1 cellular context compared by ENCODE assay signal in genomic region chr1:42657981-42658879, GRCh38.
A peak's percentile ranks its signal among the peaks of the same experiment; 100 is the strongest.
TF ChIP-seq lines count a peak whose summit lies in the region.

Gene PPIH (plus strand): TSS chr1:42658423. CDS start chr1:42658447, 24 bp downstream.

TF ChIP-seq in K562, 482 proteins besides CTCF, POLR2A, EP300 and RAD21 (continued from another document and continues in another):
- TF ChIP-seq TRIM25 (IDR thresholded peaks at IDR 0.05; ENCODE audit: borderline replicate concordance) (no peak), DIDO1 (tag; IDR thresholded peaks at IDR 0.05; ENCODE audit: low read depth) (peak; percentile 91), ZNF133 (CRISPR knock-in tag; IDR thresholded peaks at IDR 0.05) (no peak), SIRT6 (IDR thresholded peaks at IDR 0.05; ENCODE audit: low read depth, low read length) (no peak), PCBP2 (IDR thresholded peaks at IDR 0.05; ENCODE audit: low read depth, low read length, poor library complexity, severe bottlenecking) (no peak), FOXK2 (conservative IDR thresholded peaks at IDR 0.05 in 1 of 2, IDR thresholded peaks at IDR 0.05 in 1 of 2; ENCODE audit: low read depth in 2 of 2) (peak; percentile 74 to 75), ZNF512 (tag; IDR thresholded peaks at IDR 0.05) (no peak), NCOA1 (IDR thresholded peaks at IDR 0.05; ENCODE audit: low read depth) (peak; percentile 48), KAT8 (IDR thresholded peaks at IDR 0.05; ENCODE audit: low read depth) (no peak), WHSC1 (IDR thresholded peaks at IDR 0.05; ENCODE audit: low read length) (no peak), THRA (IDR thresholded peaks at IDR 0.05) (no peak), PRMT5 (CRISPR knock-in tag; IDR thresholded peaks at IDR 0.05) (no peak), GABPB1 (CRISPR knock-in tag; IDR thresholded peaks at IDR 0.05) (peak; percentile 99), EWSR1 (IDR thresholded peaks at IDR 0.05; ENCODE audit: borderline replicate concordance, low read depth, partially characterized antibody) (no peak), PBX2 (CRISPR knock-in tag; IDR thresholded peaks at IDR 0.05; ENCODE audit: low read depth) (no peak), PBX2 (tag; conservative IDR thresholded peaks at IDR 0.05; ENCODE audit: low read depth) (0 out of 2 replicates have a peak, but pooled peaks have one; percentile 34), BHLHE40 (IDR thresholded peaks at IDR 0.05; ENCODE audit: low read length) (peak; percentile 96), BRF1 (IDR thresholded peaks at IDR 0.05; ENCODE audit: borderline replicate concordance, extremely low read depth, insufficient read length) (no peak), NR3C1 (CRISPR knock-in tag; IDR thresholded peaks at IDR 0.05) (no peak), FOXK1 (CRISPR knock-in tag; IDR thresholded peaks at IDR 0.05; ENCODE audit: borderline replicate concordance) (0 out of 2 replicates have a peak, but pooled peaks have one; percentile 36), TEAD2 (tag; IDR thresholded peaks at IDR 0.05) (no peak), ZNF224 (CRISPR knock-in tag; IDR thresholded peaks at IDR 0.05) (no peak), RUNX1 (IDR thresholded peaks at IDR 0.05; ENCODE audit: low read depth) (0 out of 2 replicates have a peak, but pooled peaks have one; percentile 66), CBX5 (IDR thresholded peaks at IDR 0.05; ENCODE audit: borderline replicate concordance, low read depth) (no peak), ZNF79 (CRISPR knock-in tag; IDR thresholded peaks at IDR 0.05; ENCODE audit: low read depth) (no peak), HNRNPK (IDR thresholded peaks at IDR 0.05; ENCODE audit: low read depth, low read length, poor library complexity, severe bottlenecking) (no peak), SRSF1 (IDR thresholded peaks at IDR 0.05; ENCODE audit: low read depth, low read length) (no peak), THAP7 (CRISPR knock-in tag; IDR thresholded peaks at IDR 0.05) (no peak), RBM39 (optimal IDR thresholded peaks at IDR 0.05; ENCODE audit: low read depth, low read length) (peak; percentile 37), BCLAF1 (IDR thresholded peaks at IDR 0.05; ENCODE audit: borderline replicate concordance in 1 of 2, control insufficient read depth in 1 of 2, low read depth in 2 of 2, low read length in 1 of 2) (no peak; a peak in 1 of 4 replicates), ZNF140 (CRISPR knock-in tag; IDR thresholded peaks at IDR 0.05) (no peak), ZNF57 (CRISPR knock-in tag; IDR thresholded peaks at IDR 0.05) (no peak), TRIM24 (IDR thresholded peaks at IDR 0.05) (peak in 1 of 2 experiments; percentile 60; a peak in 2 of 4 replicates), NCOA6 (IDR thresholded peaks at IDR 0.05) (no peak), ZNF263 (CRISPR knock-in tag; IDR thresholded peaks at IDR 0.05; ENCODE audit: borderline replicate concordance) (peak; percentile 36; the same call in 1 of the 2 replicates), POLR2AphosphoS2 (IDR thresholded peaks at IDR 0.05; ENCODE audit: low read length) (no peak), CAMTA2 (CRISPR knock-in tag; conservative IDR thresholded peaks at IDR 0.05) (no peak), HNRNPLL (IDR thresholded peaks at IDR 0.05; ENCODE audit: low read depth, low read length, poor library complexity, severe bottlenecking) (peak; percentile 76), HDAC6 (IDR thresholded peaks at IDR 0.05; ENCODE audit: low read depth, low read length) (0 out of 2 replicates have a peak, but pooled peaks have one; percentile 73), ZNF280B (CRISPR knock-in tag; IDR thresholded peaks at IDR 0.05) (no peak), ZBTB9 (CRISPR knock-in tag; IDR thresholded peaks at IDR 0.05) (no peak), ZNF398 (CRISPR knock-in tag; IDR thresholded peaks at IDR 0.05) (no peak), MNT (conservative IDR thresholded peaks at IDR 0.05) (peak; percentile 96 to 98), TAF15 (IDR thresholded peaks at IDR 0.05; ENCODE audit: low read depth, low read length) (no peak), BDP1 (IDR thresholded peaks at IDR 0.05; ENCODE audit: insufficient read depth, insufficient read length) (no peak), ZNF23 (CRISPR knock-in tag; IDR thresholded peaks at IDR 0.05) (no peak)
